2 cellular contexts compared by ENCODE assay signal in genomic region chr5:115877342-115877741, GRCh38. TPM values are rescaled to one million over a fixed set of nuclear protein-coding genes. Genes with fewer than 3 reads are reported as not detected.
DNase-seq lines count a peak whose midpoint lies in the region; ATAC-seq, FAIRE-seq and TF ChIP-seq lines count a peak whose summit lies in the region.
"Not testable (repeated sequence)": the region's sequence is repeated elsewhere in the genome, so short reads cannot be mapped to it uniquely, and the experiment has no call there.

No MANE protein-coding gene starts in this region.

- not testable (repeated sequence) for FAIRE-seq in K562 (lab: Jason Lieb, UNC)

- not testable (repeated sequence) for DNase-seq in K562 (ENCODE audit: extremely low read depth in 1 of 4, low spot score in 3 of 4)

- not testable (repeated sequence) for H3K9me3 ChIP-seq in HEK293 (ENCODE audit: control insufficient read depth, insufficient read depth, low read depth, low read length); K562 (replicated peaks; ENCODE audit: control insufficient read depth, insufficient read depth, low read depth, low read length)

- in situ Hi-C loops in K562 (cut with MboI), result not testable (repeated sequence)

- H3K27me3 ChIP-seq in K562 (ENCODE audit: control insufficient read depth in 2 of 2, insufficient read depth in 2 of 2, low read length in 2 of 2), result not testable (repeated sequence)

- H4K20me1 ChIP-seq in K562 (replicated peaks; ENCODE audit: control insufficient read depth, insufficient read depth, low read length), result not testable (repeated sequence)

- TF ChIP-seq CTCF in HEK293 (tag by site-specific recombination; IDR thresholded peaks at IDR 0.05); K562 (IDR thresholded peaks at IDR 0.05 in 2 of 3, conservative IDR thresholded peaks at IDR 0.05 in 1 of 3; ENCODE audit: insufficient read depth in 2 of 3, low read depth in 1 of 3, low read length in 3 of 3): not testable (repeated sequence)

- H3K79me2 ChIP-seq in K562 (ENCODE audit: control insufficient read depth, insufficient read depth, low read length), result not testable (repeated sequence)

- not testable (repeated sequence) for TF ChIP-seq EP300 in K562 (IDR thresholded peaks at IDR 0.05; ENCODE audit: low read length)

- not testable (repeated sequence) for H3K36me3 ChIP-seq in HEK293 (ENCODE audit: control insufficient read depth in 2 of 2, insufficient read depth in 1 of 2, low read length in 2 of 2); K562 (ENCODE audit: control insufficient read depth, insufficient read depth, low read length)

- H3K4me1 ChIP-seq in HEK293 (ENCODE audit: control insufficient read depth, insufficient read depth, low read length), result peaks cover 11% of the 10 kb centered on the region
- H3K4me1 ChIP-seq in K562 (replicated peaks in 1 of 2; ENCODE audit: control insufficient read depth in 2 of 2, insufficient read depth in 2 of 2, low read length in 2 of 2), result not testable (repeated sequence)

- not testable (repeated sequence) for ATAC-seq in K562

- H2AFZ ChIP-seq in K562 (ENCODE audit: low read depth, low read length), result not testable (repeated sequence)

- not testable (repeated sequence) for BruUV-seq in K562 (replicated peaks; lab: Mats Ljungman, UMichigan)

- H3K9me1 ChIP-seq in K562 (ENCODE audit: control insufficient read depth, insufficient read depth, low read length), result not testable (repeated sequence)

- POLR2A ChIA-PET in HEK293 (lab: Yijun Ruan, JAX); K562 (lab: Yijun Ruan, JAX): not testable (repeated sequence)

- CTCF ChIA-PET in HEK293 (lab: Yijun Ruan, JAX); K562 (lab: Yijun Ruan, JAX; ENCODE audit: low intra/inter-chr PET ratio): not testable (repeated sequence)

- not testable (repeated sequence) for H3K4me3 ChIP-seq in HEK293 (ENCODE audit: low read depth, low read length); K562

- not testable (repeated sequence) for H3K27ac ChIP-seq in HEK293 (ENCODE audit: extremely low read depth, low read depth, low read length); K562 (ENCODE audit: extremely low read depth, low read depth, low read length)

- not testable (repeated sequence) for H3K9ac ChIP-seq in K562 (ENCODE audit: insufficient read depth in 1 of 2, low read depth in 2 of 2, low read length in 2 of 2)

- H3K4me2 ChIP-seq in K562 (ENCODE audit: insufficient read depth, low read length), result not testable (repeated sequence)

- 64% methylated on average over 5 of the region's 5 CpGs for WGBS in K562 (ENCODE audit: insufficient coverage, low coverage, missing lambda C conversion rate)

- TF ChIP-seq RAD21 in K562 (CRISPR knock-in tag; conservative IDR thresholded peaks at IDR 0.05 in 1 of 2, IDR thresholded peaks at IDR 0.05 in 1 of 2), result not testable (repeated sequence)

- TF ChIP-seq POLR2A in K562 (conservative IDR thresholded peaks at IDR 0.05), result not testable (repeated sequence)

- intact Hi-C loops in K562 (cut with micrococcal nuclease), result not testable (repeated sequence)

TF ChIP-seq in HEK293, 187 proteins besides CTCF, POLR2A, EP300 and RAD21:
- peak; percentile 79 for TF ChIP-seq ZNF146 (tag by site-specific recombination; IDR thresholded peaks at IDR 0.05)

TF ChIP-seq in K562, 482 proteins besides CTCF, POLR2A, EP300 and RAD21:
- TF ChIP-seq ZNF146 (CRISPR knock-in tag; IDR thresholded peaks at IDR 0.05; ENCODE audit: unreplicated experiment), result peak; percentile 51

RNA-seq across cellular contexts. Expression of gene AP3S1, which starts 35.6 kb away (rescaled TPM):
- total RNA-seq in K562 (2011; cell fraction: chromatin; rRNA removed; ENCODE audit: low replicate concordance), result 4.4 and 27.1 TPM in 2 replicates
- total RNA-seq in K562 (2011; cell fraction: nucleolus; rRNA removed), result 2.3 and 3.3 TPM in 2 replicates
- 17.5 and 21.0 TPM in 2 replicates for total RNA-seq in K562 (2011; cell fraction: nucleoplasm; rRNA removed)
- total RNA-seq in K562 (2014; rRNA removed) (48.5 and 50.2 TPM in 2 replicates), K562 (2014; rRNA removed; fragmentation: Illumina TruSeq; extraction: Trizol) (106 and 112 TPM in 2 replicates), K562 (2015; rRNA removed; fragmentation: Illumina TruSeq; extraction: Trizol) (88.2 and 95.9 TPM in 2 replicates), K562 (2021) (67.3 and 72.1 TPM in 2 replicates)
- polyA plus RNA-seq in K562 (2011; rRNA removed) (43.1 and 69.8 TPM in 2 replicates), K562 (2014; fragmentation: Illumina TruSeq; extraction: Trizol) (84.1 and 101 TPM in 2 replicates), K562 (2014; fragmentation: Nextera tagmentation; extraction: Ambion mirVana) (10 to 100 TPM; 46.1 to 46.3 TPM), K562 (2014; rRNA removed) (67.1 and 86.1 TPM in 2 replicates)
- 6.5 and 22.8 TPM in 2 replicates for polyA plus RNA-seq in K562 (2011; cell fraction: cytosol; rRNA removed)
- 5.5 and 11.3 TPM in 2 replicates for polyA plus RNA-seq in K562 (2011; cell fraction: nucleus; rRNA removed)
- polyA plus RNA-seq in K562 (2012), result 53.5 and 60.6 TPM in 2 replicates
- 45.2 and 45.3 TPM in 2 replicates for polyA minus RNA-seq in K562 (2011; rRNA and poly(A)+ RNA removed)
- polyA minus RNA-seq in K562 (2011; cell fraction: cytosol; rRNA and poly(A)+ RNA removed), result 8.8 and 17.3 TPM in 2 replicates
- 12.0 and 17.4 TPM in 2 replicates for polyA minus RNA-seq in K562 (2011; cell fraction: nucleus; rRNA and poly(A)+ RNA removed)

RNA-seq across cellular contexts. Expression of gene ATG12, which starts 36.0 kb away (rescaled TPM):
- total RNA-seq in K562 (2011; cell fraction: chromatin; rRNA removed; ENCODE audit: low replicate concordance), result 42.8 and 114 TPM in 2 replicates
- total RNA-seq in K562 (2011; cell fraction: nucleolus; rRNA removed), result 32.2 and 36.6 TPM in 2 replicates
- total RNA-seq in K562 (2011; cell fraction: nucleoplasm; rRNA removed), result 73.1 and 127 TPM in 2 replicates
- total RNA-seq in K562 (2014; rRNA removed) (21.6 and 24.4 TPM in 2 replicates), K562 (2014; rRNA removed; fragmentation: Illumina TruSeq; extraction: Trizol) (67.9 and 75.5 TPM in 2 replicates), K562 (2015; rRNA removed; fragmentation: Illumina TruSeq; extraction: Trizol) (46.8 and 57.5 TPM in 2 replicates), K562 (2021) (38.2 and 39.8 TPM in 2 replicates)
- polyA plus RNA-seq in K562 (2011; rRNA removed) (111 and 132 TPM in 2 replicates), K562 (2014; fragmentation: Illumina TruSeq; extraction: Trizol) (61.3 and 61.7 TPM in 2 replicates), K562 (2014; fragmentation: Nextera tagmentation; extraction: Ambion mirVana) (100 to 1,000 TPM in 1 of 2 experiments, 10 to 100 TPM in 1; 99.6 to 114 TPM), K562 (2014; rRNA removed) (35.0 and 49.8 TPM in 2 replicates)
- polyA plus RNA-seq in K562 (2011; cell fraction: cytosol; rRNA removed), result 13.2 and 30.0 TPM in 2 replicates
- polyA plus RNA-seq in K562 (2011; cell fraction: nucleus; rRNA removed), result 48.6 and 59.5 TPM in 2 replicates
- 48.7 and 50.9 TPM in 2 replicates for polyA plus RNA-seq in K562 (2012)
- 76.9 and 91.9 TPM in 2 replicates for polyA minus RNA-seq in K562 (2011; rRNA and poly(A)+ RNA removed)
- polyA minus RNA-seq in K562 (2011; cell fraction: cytosol; rRNA and poly(A)+ RNA removed), result 22.7 and 23.1 TPM in 2 replicates
- 67.0 and 108 TPM in 2 replicates for polyA minus RNA-seq in K562 (2011; cell fraction: nucleus; rRNA and poly(A)+ RNA removed)
